1 cellular context compared by ENCODE assay signal in the genomic region with DNA sequence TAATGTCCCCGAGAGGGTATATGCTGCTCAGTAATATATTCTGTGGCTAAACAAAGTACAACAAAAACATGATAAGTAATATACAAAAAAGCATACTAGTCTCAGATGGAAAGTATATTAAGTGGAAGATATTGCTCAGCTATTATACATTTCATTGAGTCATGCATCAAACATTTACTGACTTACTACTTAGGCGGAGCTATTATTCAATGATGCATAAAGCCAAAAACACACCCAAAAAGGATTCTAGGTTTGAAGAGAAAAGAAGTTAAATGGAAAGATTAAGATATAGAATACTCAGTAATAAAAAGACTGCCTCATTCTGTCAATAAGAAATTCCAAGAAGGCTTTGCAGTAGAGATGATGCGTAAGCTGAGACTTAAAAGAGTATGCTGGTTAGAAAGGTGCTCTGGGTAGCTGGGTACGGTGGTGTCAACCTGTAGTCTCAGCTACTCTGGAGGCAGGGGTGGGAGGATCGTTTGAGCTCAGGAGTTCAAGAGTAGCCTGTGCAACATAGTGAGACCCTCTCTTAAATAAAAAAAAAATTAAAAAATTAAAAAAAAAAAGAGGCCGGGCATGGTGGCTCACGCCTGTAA.
TF ChIP-seq lines count a peak whose summit lies in the region.

No MANE protein-coding gene starts in this region.

TF ChIP-seq in HepG2, 621 proteins besides CTCF, POLR2A, EP300 and RAD21:
- TF ChIP-seq ARNT2 (CRISPR knock-in tag; IDR thresholded peaks at IDR 0.05; ENCODE audit: low read depth) (no peak), ZNF777 (CRISPR knock-in tag; IDR thresholded peaks at IDR 0.05) (no peak), U2AF2 (IDR thresholded peaks at IDR 0.05; ENCODE audit: low read depth, low read length) (no peak), ISL2 (CRISPR knock-in tag; IDR thresholded peaks at IDR 0.05) (no peak), ZNF234 (CRISPR knock-in tag; conservative IDR thresholded peaks at IDR 0.05) (no peak), ZSCAN21 (CRISPR knock-in tag; IDR thresholded peaks at IDR 0.05; ENCODE audit: borderline replicate concordance) (no peak), ZNF251 (CRISPR knock-in tag; IDR thresholded peaks at IDR 0.05) (no peak), MTA3 (CRISPR knock-in tag; IDR thresholded peaks at IDR 0.05) (no peak)
- TF ChIP-seq, protein P1, sequence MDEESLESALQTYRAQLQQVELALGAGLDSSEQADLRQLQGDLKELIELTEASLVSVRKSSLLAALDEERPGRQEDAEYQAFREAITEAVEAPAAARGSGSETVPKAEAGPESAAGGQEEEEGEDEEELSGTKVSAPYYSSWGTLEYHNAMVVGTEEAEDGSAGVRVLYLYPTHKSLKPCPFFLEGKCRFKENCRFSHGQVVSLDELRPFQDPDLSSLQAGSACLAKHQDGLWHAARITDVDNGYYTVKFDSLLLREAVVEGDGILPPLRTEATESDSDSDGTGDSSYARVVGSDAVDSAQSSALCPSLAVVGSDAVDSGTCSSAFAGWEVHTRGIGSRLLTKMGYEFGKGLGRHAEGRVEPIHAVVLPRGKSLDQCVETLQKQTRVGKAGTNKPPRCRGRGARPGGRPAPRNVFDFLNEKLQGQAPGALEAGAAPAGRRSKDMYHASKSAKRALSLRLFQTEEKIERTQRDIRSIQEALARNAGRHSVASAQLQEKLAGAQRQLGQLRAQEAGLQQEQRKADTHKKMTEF (CRISPR knock-in tag; IDR thresholded peaks at IDR 0.05) = no peak
- TF ChIP-seq, protein P2, sequence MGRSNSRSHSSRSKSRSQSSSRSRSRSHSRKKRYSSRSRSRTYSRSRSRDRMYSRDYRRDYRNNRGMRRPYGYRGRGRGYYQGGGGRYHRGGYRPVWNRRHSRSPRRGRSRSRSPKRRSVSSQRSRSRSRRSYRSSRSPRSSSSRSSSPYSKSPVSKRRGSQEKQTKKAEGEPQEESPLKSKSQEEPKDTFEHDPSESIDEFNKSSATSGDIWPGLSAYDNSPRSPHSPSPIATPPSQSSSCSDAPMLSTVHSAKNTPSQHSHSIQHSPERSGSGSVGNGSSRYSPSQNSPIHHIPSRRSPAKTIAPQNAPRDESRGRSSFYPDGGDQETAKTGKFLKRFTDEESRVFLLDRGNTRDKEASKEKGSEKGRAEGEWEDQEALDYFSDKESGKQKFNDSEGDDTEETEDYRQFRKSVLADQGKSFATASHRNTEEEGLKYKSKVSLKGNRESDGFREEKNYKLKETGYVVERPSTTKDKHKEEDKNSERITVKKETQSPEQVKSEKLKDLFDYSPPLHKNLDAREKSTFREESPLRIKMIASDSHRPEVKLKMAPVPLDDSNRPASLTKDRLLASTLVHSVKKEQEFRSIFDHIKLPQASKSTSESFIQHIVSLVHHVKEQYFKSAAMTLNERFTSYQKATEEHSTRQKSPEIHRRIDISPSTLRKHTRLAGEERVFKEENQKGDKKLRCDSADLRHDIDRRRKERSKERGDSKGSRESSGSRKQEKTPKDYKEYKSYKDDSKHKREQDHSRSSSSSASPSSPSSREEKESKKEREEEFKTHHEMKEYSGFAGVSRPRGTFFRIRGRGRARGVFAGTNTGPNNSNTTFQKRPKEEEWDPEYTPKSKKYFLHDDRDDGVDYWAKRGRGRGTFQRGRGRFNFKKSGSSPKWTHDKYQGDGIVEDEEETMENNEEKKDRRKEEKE (IDR thresholded peaks at IDR 0.05) = no peak
